Comparison of ENCODE assay signal across 8 cellular contexts in the genomic region with DNA sequence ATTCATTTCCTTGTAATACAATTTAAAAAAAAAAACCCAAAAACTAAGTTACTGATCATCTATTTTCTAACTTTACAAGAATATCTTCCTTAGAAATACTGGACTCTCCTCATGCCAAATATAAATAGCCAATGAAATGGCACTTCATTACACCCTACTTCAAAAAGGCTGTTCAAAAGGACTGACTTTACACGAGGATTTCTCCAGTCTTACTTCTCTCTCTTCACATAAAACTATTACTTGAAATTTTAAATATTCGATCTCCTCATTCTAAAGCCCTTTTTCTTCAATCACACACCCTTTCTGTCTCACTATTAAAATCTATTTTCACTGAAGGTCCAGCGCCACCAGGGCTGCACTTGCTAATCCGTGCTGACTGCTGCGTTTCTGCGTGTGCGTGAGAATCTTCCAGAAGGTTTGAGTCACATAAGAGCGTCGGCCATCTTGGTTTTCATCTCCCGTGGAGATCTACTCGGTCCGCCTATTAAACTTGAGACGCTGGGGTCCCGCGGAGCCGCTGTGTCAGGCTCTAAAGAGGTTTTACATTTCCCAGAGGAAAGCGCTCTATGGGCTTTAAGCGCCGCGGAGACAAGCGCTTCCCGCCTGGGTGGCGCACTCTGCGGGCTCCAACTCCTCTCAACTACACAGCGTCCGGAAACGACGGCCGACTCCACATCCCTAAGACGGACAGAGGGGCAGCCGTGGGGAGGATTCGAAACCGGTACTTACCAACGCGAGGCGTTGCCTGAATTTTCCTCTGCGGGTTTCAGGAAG. TPM values are rescaled to one million over a fixed set of nuclear protein-coding genes. Genes with fewer than 3 reads are reported as not detected.
DNase-seq lines count a peak whose midpoint lies in the region; ATAC-seq and TF ChIP-seq lines count a peak whose summit lies in the region.

No MANE protein-coding gene starts in this region.

- DNase-seq in EH (ENCODE audit: low read depth), result peak; percentile 87
- DNase-seq in HCT116 (ENCODE audit: low read depth, low spot score), result peak; percentile 41
- DNase-seq in NCI-H1092 (lab: John Stamatoyannopoulos, UW), result peak; percentile 65
- DNase-seq in T follicular helper cell (ENCODE audit: low read depth), result peak; percentile 33
- peak; percentile 30 to 48 for DNase-seq in heart right ventricle
- peak; percentile 24 to 90 (median 37) for DNase-seq in posterior cingulate gyrus
- no peak for DNase-seq in type B pancreatic cell (ENCODE audit: extremely low spot score, unreplicated experiment)

- no peaks in the 10 kb centered on the region for H4K20me1 ChIP-seq in HCT116 (ENCODE audit: insufficient read depth)

- peak overlapping the region; percentile 91 for H3K27ac ChIP-seq in HCT116 (ENCODE audit: low read depth, low read length)
- peak overlapping the region; percentile 74 for H3K27ac ChIP-seq in adipose tissue (ENCODE audit: low read depth, low read length)
- peak overlapping the region; percentile 50 to 98 (median 96) for H3K27ac ChIP-seq in heart right ventricle

- H3K36me3 Mint-ChIP-seq in type B pancreatic cell, result peaks cover 22% of the 10 kb centered on the region

- H3K27me3 ChIP-seq in HCT116 (ENCODE audit: insufficient read depth, low read length) (no peaks in the 10 kb centered on the region), heart right ventricle (peaks cover 0 to 18% (median 6%) of the 10 kb centered on the region in 7 donors)

- peaks cover 16% of the 10 kb centered on the region for H3K9me3 Mint-ChIP-seq in type B pancreatic cell

- peaks cover 3% of the 10 kb centered on the region for H3K27me3 Mint-ChIP-seq in type B pancreatic cell

- POLR2A ChIA-PET in HCT116 (lab: Charles Lee), result no interaction called here

- H3K4me1 Mint-ChIP-seq in type B pancreatic cell (ENCODE audit: unreplicated experiment), result peaks cover 4% of the 10 kb centered on the region

- 4 to 7% (median 6%) methylated on average over 37 of the region's 37 CpGs for WGBS in adipose tissue, 3 donors
- 5% methylated on average over 37 of the region's 37 CpGs for WGBS in heart right ventricle, 2 donors

- peak overlapping the region; percentile 92 for H3K27ac Mint-ChIP-seq in type B pancreatic cell

- TF ChIP-seq RAD21 in HCT116 (IDR thresholded peaks at IDR 0.05; ENCODE audit: low read depth), result no peak

- intact Hi-C loops in HCT116 (cut with micrococcal nuclease), result no loop called here
- intact Hi-C loops in heart right ventricle (cut with DNase I), result no loop called here
- intact Hi-C loops in posterior cingulate gyrus (cut with DNase I), result no loop called here

- H3K79me2 ChIP-seq in HCT116 (ENCODE audit: insufficient read depth, low read length), result peaks cover 56% of the 10 kb centered on the region

- BruUV-seq in HCT116 (replicated peaks; lab: Mats Ljungman, UMichigan), result TSS peak; percentile 67

- H3K9me3 ChIP-seq in HCT116 (ENCODE audit: control insufficient read depth in 1 of 2, insufficient read depth in 1 of 2, low read depth in 1 of 2, low read length in 2 of 2), result no peaks in the 10 kb centered on the region
- H3K9me3 ChIP-seq in heart right ventricle, result peaks cover 0 to 72% (median 12%) of the 10 kb centered on the region in 11 donors

- RAD21 ChIA-PET in HCT116 (lab: Charles Lee; ENCODE audit: low non-redundant PET in 1 of 2, low total read pairs in 2 of 2, uncharacterized antibody in 2 of 2, unreplicated experiment in 2 of 2), result no interaction called here

- H3K9ac ChIP-seq in HCT116 (ENCODE audit: low read length), result peak overlapping the region; percentile 81

- CTCF ChIA-PET in HCT116 (lab: Charles Lee), result no interaction called here

- peak overlapping the region; percentile 89 for H3K4me3 Mint-ChIP-seq in type B pancreatic cell

- H3K9me2 ChIP-seq in HCT116 (ENCODE audit: insufficient read depth), result no peaks in the 10 kb centered on the region

- TF ChIP-seq CTCF in HCT116 (IDR thresholded peaks at IDR 0.05 in 2 of 3, conservative IDR thresholded peaks at IDR 0.05 in 1 of 3; ENCODE audit: borderline replicate concordance in 1 of 3, insufficient read depth in 1 of 3, low read depth in 2 of 3, low read length in 2 of 3) (no peak), heart right ventricle (IDR thresholded peaks at IDR 0.05) (no peak), type B pancreatic cell (conservative IDR thresholded peaks at IDR 0.05) (no peak)

- H3K4me2 ChIP-seq in HCT116 (ENCODE audit: low read length), result peak overlapping the region; percentile 72

- ATAC-seq in HCT116 (peak; percentile 57), heart right ventricle (peak; percentile 47 to 79 (median 71))

- TF ChIP-seq POLR2A in HCT116 (IDR thresholded peaks at IDR 0.05; ENCODE audit: borderline replicate concordance, extremely low read depth, insufficient read depth, insufficient read length), result no peak

- H3K4me1 ChIP-seq in HCT116 (ENCODE audit: control insufficient read depth in 1 of 2, insufficient read depth in 2 of 2, low read length in 2 of 2) (peaks cover 3 to 6% of the 10 kb centered on the region in 2 experiments; a peak in 2 of 4 replicates), heart right ventricle (peaks cover 0 to 27% (median 17%) of the 10 kb centered on the region in 9 donors)

- H3K4me3 ChIP-seq in HCT116 (replicated peaks in 1 of 2; ENCODE audit: low read depth in 1 of 2, low read length in 2 of 2), result peak overlapping the region; percentile 65 to 66
- peak overlapping the region; percentile 30 to 90 (median 68) for H3K4me3 ChIP-seq in heart right ventricle

- H3K36me3 ChIP-seq in HCT116 (ENCODE audit: control insufficient read depth in 1 of 2, insufficient read depth in 2 of 2, low read length in 2 of 2) (no peaks in the 10 kb centered on the region), heart right ventricle (peaks cover 0 to 22% (median 0%) of the 10 kb centered on the region in 9 donors)

- H2AFZ ChIP-seq in HCT116 (ENCODE audit: low read depth, low read length, poor library complexity, severe bottlenecking), result no peak overlapping the region

TF ChIP-seq in HCT116, 20 proteins besides CTCF, POLR2A, EP300 and RAD21:
- TF ChIP-seq, protein P1, sequence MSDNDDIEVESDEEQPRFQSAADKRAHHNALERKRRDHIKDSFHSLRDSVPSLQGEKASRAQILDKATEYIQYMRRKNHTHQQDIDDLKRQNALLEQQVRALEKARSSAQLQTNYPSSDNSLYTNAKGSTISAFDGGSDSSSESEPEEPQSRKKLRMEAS (IDR thresholded peaks at IDR 0.05), result peak; percentile 77
- TF ChIP-seq, protein P2, sequence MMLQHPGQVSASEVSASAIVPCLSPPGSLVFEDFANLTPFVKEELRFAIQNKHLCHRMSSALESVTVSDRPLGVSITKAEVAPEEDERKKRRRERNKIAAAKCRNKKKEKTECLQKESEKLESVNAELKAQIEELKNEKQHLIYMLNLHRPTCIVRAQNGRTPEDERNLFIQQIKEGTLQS (IDR thresholded peaks at IDR 0.05), result no peak
- peak; percentile 86 for TF ChIP-seq YY1 (IDR thresholded peaks at IDR 0.05; ENCODE audit: extremely low read depth, insufficient replicate concordance, low read depth, low read length)
- peak; percentile 45; the same call in 1 of the 2 replicates for TF ChIP-seq CBX3 (IDR thresholded peaks at IDR 0.05; ENCODE audit: low read depth)

RNA-seq across cellular contexts. Expression of a gene that starts 0.6 kb away (rescaled TPM):
- 21.8 TPM for total RNA-seq in HCT116 (2021; ENCODE audit: unreplicated experiment)
- polyA plus RNA-seq in HCT116 (2012), result 8.2 and 12.3 TPM in 2 replicates
- 1 to 10 TPM; 3.0 to 8.7 (median 3.5) TPM for polyA plus RNA-seq in adipose tissue
- total RNA-seq in heart right ventricle, result 10 to 100 TPM; 13.8 to 21.3 (median 16.0) TPM
- polyA plus RNA-seq in heart right ventricle, result 10 to 100 TPM in 1 of 2 donors, 1 to 10 TPM in 1; 7.2 to 13.8 TPM
- total RNA-seq in type B pancreatic cell (ENCODE audit: low replicate concordance), result 10.1 and 15.7 TPM in 2 replicates
